In genomic region chr12:113197518-113198077, GRCh38 we compare ENCODE assay signal across 12 cellular contexts. TPM values are rescaled to one million over a fixed set of nuclear protein-coding genes. Genes with fewer than 3 reads are reported as not detected.
DNase-seq lines count a peak whose midpoint lies in the region; ATAC-seq, FAIRE-seq and TF ChIP-seq lines count a peak whose summit lies in the region.
"Had no signal": no experiment of that assay in that cellular context is flagged by ENCODE, and none has a peak within 500 bp of the region (broad histone marks: within the 10 kb centered on the region; RNA-seq: fewer than 3 reads in every experiment).

No MANE protein-coding gene starts in this region.

- H4K20me1 ChIP-seq in PC-3 (ENCODE audit: low read length) (no peaks in the 10 kb centered on the region), H1 (replicated peaks in 1 of 2; ENCODE audit: control insufficient read depth in 1 of 2, insufficient read depth in 2 of 2, low read length in 2 of 2) (no peaks in the 10 kb centered on the region)

- H3K4me3 ChIP-seq in HEK293 (ENCODE audit: low read depth, low read length): no peak overlapping the region
- no peak overlapping the region for H3K4me3 ChIP-seq in PC-3 (ENCODE audit: low read length)
- no peak overlapping the region for H3K4me3 ChIP-seq in H1 (ENCODE audit: extremely low read depth in 1 of 4, insufficient read depth in 2 of 4, low read depth in 3 of 4, low read length in 4 of 4)
- H3K4me3 ChIP-seq in aorta (ENCODE audit: low read length in 2 of 2): no peak overlapping the region
- H3K4me3 ChIP-seq: GM23248, MG63 had no signal

- TF ChIP-seq CTCF in HEK293 (tag by site-specific recombination; IDR thresholded peaks at IDR 0.05) (no peak), PC-3 (conservative IDR thresholded peaks at IDR 0.05; ENCODE audit: low read depth, low read length) (no peak), H1 (IDR thresholded peaks at IDR 0.05; ENCODE audit: control extremely low read depth in 1 of 3, insufficient read depth in 1 of 3, low read depth in 1 of 3, low read length in 3 of 3) (no peak)

- H3K27me3 ChIP-seq in PC-3 (ENCODE audit: low read length) (no peaks in the 10 kb centered on the region), H1 (replicated peaks in 1 of 4; ENCODE audit: control insufficient read depth in 3 of 4, extremely low read depth in 1 of 4, insufficient read depth in 3 of 4, low read length in 3 of 4) (no peaks in the 10 kb centered on the region), aorta (ENCODE audit: control insufficient read depth in 1 of 2, insufficient read depth in 2 of 2, low read length in 1 of 2) (no peaks in the 10 kb centered on the region)
- H3K27me3 ChIP-seq: MG63 had no signal

- no peak overlapping the region for H4K5ac ChIP-seq in H1 (ENCODE audit: insufficient read length, low read depth, low read length)

- ATAC-seq in PC-3: no peak
- no peak for ATAC-seq in aorta (ENCODE audit: low FRiP score)
- no peak for ATAC-seq in T-helper 17 cell

- H3K27ac Mint-ChIP-seq in T-helper 17 cell: no peak overlapping the region

- H2AFZ ChIP-seq in PC-3 (ENCODE audit: low read length) (no peak overlapping the region), H1 (ENCODE audit: low read length) (no peak overlapping the region)
- H2AFZ ChIP-seq: GM23248 had no signal

- FAIRE-seq in H1 (lab: Jason Lieb, UNC): no peak

- H3K23me2 ChIP-seq in H1 (ENCODE audit: low read depth, low read length): no peaks in the 10 kb centered on the region

- H3K36me3 ChIP-seq in HEK293 (ENCODE audit: control insufficient read depth in 2 of 2, insufficient read depth in 1 of 2, low read length in 2 of 2): peaks cover 0 to 3% of the 10 kb centered on the region in 2 experiments; a peak in 1 of 3 replicates
- peaks cover 4% of the 10 kb centered on the region for H3K36me3 ChIP-seq in PC-3 (ENCODE audit: low read depth, low read length)
- H3K36me3 ChIP-seq in H1 (ENCODE audit: control insufficient read depth in 2 of 4, insufficient read depth in 4 of 4, low read length in 3 of 4): no peaks in the 10 kb centered on the region
- no peaks in the 10 kb centered on the region for H3K36me3 ChIP-seq in aorta (ENCODE audit: control insufficient read depth in 1 of 2, insufficient read depth in 2 of 2, low read length in 1 of 2)

- H2BK20ac ChIP-seq in H1 (ENCODE audit: low read length): no peak overlapping the region

- intact Hi-C loops in PC-3 (cut with micrococcal nuclease): loop anchor here (1.0 to 5.0 kb wide), 6 partner anchors 18 to 160 kb away; partner anchors contain the start of gene PLBD2
- intact Hi-C loops in aorta (cut with DNase I): loop anchor here (5.0 kb wide), 3 partner anchors 75 to 225 kb away; partner anchors contain the start of genes PLBD2 (in 2 of the 2) and SDSL (in 1 of the 2)

- DNase-seq in PC-3: no peak
- no peak for DNase-seq in H1 (ENCODE audit: low read depth in 1 of 2, low spot score in 2 of 2)
- DNase-seq in aorta: peak; percentile 9 to 10
- no peak for DNase-seq in NCI-H187 (lab: John Stamatoyannopoulos, UW)
- DNase-seq in NCI-H226: no peak
- no peak for DNase-seq in T-helper 17 cell
- DNase-seq: NCI-H2081 treated with DMSO at 0.1 percent for 48 hours had no signal

- no peaks in the 10 kb centered on the region for H3K9me2 ChIP-seq in PC-3 (replicated peaks; ENCODE audit: low read length)

- H3K27ac ChIP-seq in HEK293 (ENCODE audit: extremely low read depth, low read depth, low read length) (no peak overlapping the region), PC-3 (ENCODE audit: low read length) (peak overlapping the region; percentile 25; the same call in 1 of the 2 replicates), H1 (ENCODE audit: low read depth, low read length) (no peak overlapping the region), aorta (ENCODE audit: low read depth in 1 of 2, low read length in 2 of 2) (no peak overlapping the region)
- H3K27ac ChIP-seq: GM23248 had no signal

- H3K18ac ChIP-seq in H1 (ENCODE audit: extremely low read depth, low read length): no peak overlapping the region

- H2BK15ac ChIP-seq in H1 (ENCODE audit: low read length): no peak overlapping the region

- no peak overlapping the region for H3K14ac ChIP-seq in H1 (ENCODE audit: insufficient read length)

- H4K8ac ChIP-seq in H1 (ENCODE audit: extremely low read depth, insufficient read depth, low read length): no peak overlapping the region

- no peak overlapping the region for H3K4me3 Mint-ChIP-seq in T-helper 17 cell
- H3K4me3 Mint-ChIP-seq: CD4-positive, CD25-positive, alpha-beta regulatory T cell had no signal

- H2BK120ac ChIP-seq in H1 (replicated peaks; ENCODE audit: low read depth, low read length): no peak overlapping the region

- no peak overlapping the region for H3K4ac ChIP-seq in H1 (replicated peaks; ENCODE audit: insufficient read length, low read depth, low read length)

- H3K4me1 ChIP-seq in HEK293 (ENCODE audit: control insufficient read depth, insufficient read depth, low read length) (no peaks in the 10 kb centered on the region), PC-3 (ENCODE audit: insufficient read depth, low read length) (peaks cover 14% of the 10 kb centered on the region), H1 (replicated peaks in 1 of 4; ENCODE audit: control insufficient read depth in 3 of 4, insufficient read depth in 4 of 4, low read length in 3 of 4) (peaks cover 0 to 5% (median 0%) of the 10 kb centered on the region in 4 experiments; a peak in 2 of 7 replicates), aorta (ENCODE audit: control insufficient read depth in 1 of 2, insufficient read depth in 2 of 2, low read length in 2 of 2) (no peaks in the 10 kb centered on the region)

- no TSS peak for BruUV-seq in PC-3 (replicated peaks; lab: Mats Ljungman, UMichigan)

- no peaks in the 10 kb centered on the region for H3K79me2 ChIP-seq in PC-3 (ENCODE audit: low read length)
- no peaks in the 10 kb centered on the region for H3K79me2 ChIP-seq in H1 (ENCODE audit: control insufficient read depth in 1 of 2, insufficient read depth in 2 of 2, low read length in 2 of 2)

- CTCF ChIA-PET in HEK293 (lab: Yijun Ruan, JAX) (interaction anchor here (0.6 to 2.3 kb wide), 9 partner anchors 11 to 211 kb away, joined by 3 to 8 read pairs (median 3); partner anchors contain the start of gene DDX54), PC-3 (lab: Charles Lee) (interaction anchor here (0.6 to 0.7 kb wide), 11 partner anchors 25 to 1465 kb away, joined by 3 to 17 read pairs (median 7); no protein-coding TSS in a partner anchor), H1 (lab: Charles Lee; ENCODE audit: partially characterized antibody) (interaction anchor here (0.6 to 1.9 kb wide), 7 partner anchors 10 to 228 kb away, joined by 3 to 10 read pairs (median 4); no protein-coding TSS in a partner anchor)

- H3K9ac ChIP-seq in PC-3 (ENCODE audit: low read length) (peak overlapping the region; percentile 22; the same call in 1 of the 2 replicates), H1 (replicated peaks in 1 of 4; ENCODE audit: extremely low read depth in 1 of 4, low read depth in 3 of 4, low read length in 3 of 4) (no peak overlapping the region)
- H3K9ac ChIP-seq: GM23248 had no signal

- no peaks in the 10 kb centered on the region for H3K9me3 ChIP-seq in HEK293 (ENCODE audit: control insufficient read depth, insufficient read depth, low read depth, low read length)
- H3K9me3 ChIP-seq in PC-3 (ENCODE audit: low read length): no peaks in the 10 kb centered on the region
- H3K9me3 ChIP-seq in H1 (ENCODE audit: insufficient read depth in 2 of 2, low read depth in 1 of 2, low read length in 1 of 2): no peaks in the 10 kb centered on the region
- H3K9me3 ChIP-seq in aorta (ENCODE audit: control insufficient read depth, low read length): no peaks in the 10 kb centered on the region
- no peaks in the 10 kb centered on the region for H3K9me3 ChIP-seq in T-helper 17 cell (ENCODE audit: control insufficient read depth, low read length, poor library complexity, severe bottlenecking)
- H3K9me3 ChIP-seq: Caco-2, MG63 had no signal

- 91% methylated on average over 8 of the region's 8 CpGs; no CpG with 5 or more reads in 1 of the 2 experiments for WGBS in H1 (ENCODE audit: extremely low coverage in 1 of 2, insufficient coverage in 1 of 2, insufficient read length in 1 of 2, insufficient replicate concordance in 2 of 2, low coverage in 1 of 2, low lambda C conversion rate in 2 of 2, missing lambda C conversion rate in 1 of 2), 2 experiments
- 93 to 94% methylated on average over 8 of the region's 8 CpGs for WGBS in aorta, 2 donors

- no peaks in the 10 kb centered on the region for H3K79me1 ChIP-seq in H1 (ENCODE audit: low read depth, low read length)

- peak overlapping the region; percentile 93; the same call in 1 of the 2 replicates for H2AK5ac ChIP-seq in H1 (ENCODE audit: low read depth, low read length)

- TF ChIP-seq EP300 in H1 (IDR thresholded peaks at IDR 0.05; ENCODE audit: borderline replicate concordance in 1 of 2, low read depth in 2 of 2, low read length in 2 of 2): no peak

- H3K4me1 Mint-ChIP-seq in T-helper 17 cell: peaks cover 10% of the 10 kb centered on the region

- TF ChIP-seq RAD21 in H1 (IDR thresholded peaks at IDR 0.05 in 1 of 2, conservative IDR thresholded peaks at IDR 0.05 in 1 of 2; ENCODE audit: low read depth in 2 of 2, low read length in 2 of 2): no peak

- H3K4me2 ChIP-seq in PC-3 (ENCODE audit: low read length) (no peak overlapping the region), H1 (ENCODE audit: insufficient read depth in 1 of 2, low read depth in 2 of 2, low read length in 2 of 2) (no peak overlapping the region)

- H3K27me3 Mint-ChIP-seq in T-helper 17 cell: no peaks in the 10 kb centered on the region

- no peak overlapping the region for H2BK5ac ChIP-seq in H1 (ENCODE audit: low read depth, low read length)

- H4K91ac ChIP-seq in H1 (replicated peaks; ENCODE audit: insufficient read length, low read length): no peak overlapping the region

- POLR2A ChIA-PET in HEK293 (lab: Yijun Ruan, JAX) (interaction anchor here (0.6 kb wide), 6 partner anchors 9 to 114 kb away, joined by 3 to 9 read pairs (median 6); no protein-coding TSS in a partner anchor), PC-3 (lab: Charles Lee; ENCODE audit: unreplicated experiment) (no interaction called here), H1 (lab: Charles Lee; ENCODE audit: partially characterized antibody) (interaction anchor here (0.6 to 3.5 kb wide), 5 partner anchors 12 to 97 kb away, joined by 3 to 30 read pairs (median 5); partner anchors contain the start of genes DDX54, RITA1 and TPCN1)

- H3K56ac ChIP-seq in H1 (replicated peaks; ENCODE audit: insufficient read length, low read depth, low read length): no peak overlapping the region

- H3K23ac ChIP-seq in H1 (ENCODE audit: insufficient read length): no peak overlapping the region

- H2BK12ac ChIP-seq in H1 (ENCODE audit: low read depth, low read length): peak overlapping the region; percentile 33; the same call in 1 of the 2 replicates

- no peaks in the 10 kb centered on the region for H3K36me3 Mint-ChIP-seq in T-helper 17 cell (ENCODE audit: low read depth)

- no peaks in the 10 kb centered on the region for H3F3A ChIP-seq in PC-3 (ENCODE audit: low read length, unreplicated experiment)

- no peak for TF ChIP-seq POLR2A in H1 (IDR thresholded peaks at IDR 0.05; ENCODE audit: control extremely low read depth in 1 of 2, low read depth in 2 of 2, low read length in 2 of 2)

RNA-seq across cellular contexts. Expression of gene RITA1, which starts 12.1 kb away (rescaled TPM):
- total RNA-seq in PC-3 (2014; rRNA removed) (66.8 and 71.6 TPM in 2 replicates), aorta (10 to 100 TPM in 1 of 2 donors, 1 to 10 TPM in 1; 6.1 to 10.0 TPM), T-helper 17 cell (1 to 10 TPM; 5.1 to 8.6 TPM)
- total RNA-seq in H1 (2021; fragmentation: NEBNext Ultra II Directional; extraction: Animal tissue kit (Norgen Biotek cat#: 25700)): 25.8 and 26.4 TPM in 2 replicates
- polyA plus RNA-seq in H1 (2011; rRNA removed) (24.1 and 31.0 TPM in 2 replicates), aorta (10 to 100 TPM; 10.8 to 11.5 TPM)
- polyA plus RNA-seq in H1 (2011; cell fraction: cytosol; rRNA removed): 25.4 TPM
- 19.1 TPM for polyA plus RNA-seq in H1 (2011; cell fraction: nucleus; rRNA removed)
- polyA plus RNA-seq in H1 (2012, experiment 1 of 2): 21.0 to 23.7 TPM (median 23.5 TPM) in 4 replicates
- polyA plus RNA-seq in H1 (2012, experiment 2 of 2): 32.3 TPM
- 16.0 TPM for polyA plus RNA-seq in H1 (2013, experiment 1 of 2)
- polyA plus RNA-seq in H1 (2013, experiment 2 of 2): 16.6 TPM
- 10.5 and 15.2 TPM in 2 replicates for polyA minus RNA-seq in H1 (2011; rRNA and poly(A)+ RNA removed)
- polyA minus RNA-seq in H1 (2011; cell fraction: cytosol; rRNA and poly(A)+ RNA removed): 12.2 TPM
- polyA minus RNA-seq in H1 (2011; cell fraction: nucleus; rRNA and poly(A)+ RNA removed): 19.0 TPM

RNA-seq across cellular contexts. Expression of gene DDX54, which starts 12.3 kb away (rescaled TPM):
- total RNA-seq in PC-3 (2014; rRNA removed) (158 and 309 TPM in 2 replicates), aorta (10 to 100 TPM; 47.2 to 48.6 TPM), T-helper 17 cell (10 to 100 TPM; 75.9 to 92.5 TPM)
- total RNA-seq in H1 (2021; fragmentation: NEBNext Ultra II Directional; extraction: Animal tissue kit (Norgen Biotek cat#: 25700)): 112 and 113 TPM in 2 replicates
- polyA plus RNA-seq in H1 (2011; rRNA removed) (64.9 and 98.5 TPM in 2 replicates), aorta (10 to 100 TPM; 12.6 to 70.8 TPM)
- 104 TPM for polyA plus RNA-seq in H1 (2011; cell fraction: cytosol; rRNA removed)
- 85.4 TPM for polyA plus RNA-seq in H1 (2011; cell fraction: nucleus; rRNA removed)
- polyA plus RNA-seq in H1 (2012, experiment 1 of 2): 58.9 to 84.2 TPM (median 67.7 TPM) in 4 replicates
- polyA plus RNA-seq in H1 (2012, experiment 2 of 2): 47.5 TPM
- polyA plus RNA-seq in H1 (2013, experiment 1 of 2): 60.7 TPM
- polyA plus RNA-seq in H1 (2013, experiment 2 of 2): 54.4 TPM
- 47.0 and 60.0 TPM in 2 replicates for polyA minus RNA-seq in H1 (2011; rRNA and poly(A)+ RNA removed)
- 44.5 TPM for polyA minus RNA-seq in H1 (2011; cell fraction: cytosol; rRNA and poly(A)+ RNA removed)
- 37.9 TPM for polyA minus RNA-seq in H1 (2011; cell fraction: nucleus; rRNA and poly(A)+ RNA removed)

RNA-seq across cellular contexts. Expression of gene TPCN1, which starts 23.7 kb away (rescaled TPM):
- total RNA-seq in PC-3 (2014; rRNA removed): 19.0 and 29.3 TPM in 2 replicates
- total RNA-seq in H1 (2021; fragmentation: NEBNext Ultra II Directional; extraction: Animal tissue kit (Norgen Biotek cat#: 25700)): 18.1 and 21.4 TPM in 2 replicates
- polyA plus RNA-seq in H1 (2011; rRNA removed): 14.9 and 22.7 TPM in 2 replicates
- polyA plus RNA-seq in H1 (2011; cell fraction: cytosol; rRNA removed): 13.7 TPM
- polyA plus RNA-seq in H1 (2011; cell fraction: nucleus; rRNA removed): 83.7 TPM
- 13.6 to 25.4 TPM (median 22.3 TPM) in 4 replicates for polyA plus RNA-seq in H1 (2012, experiment 1 of 2)
- polyA plus RNA-seq in H1 (2012, experiment 2 of 2): 9.8 TPM
- polyA plus RNA-seq in H1 (2013, experiment 1 of 2): 16.1 TPM
- 15.3 TPM for polyA plus RNA-seq in H1 (2013, experiment 2 of 2)
- 18.5 and 20.8 TPM in 2 replicates for polyA minus RNA-seq in H1 (2011; rRNA and poly(A)+ RNA removed)
- 15.6 TPM for polyA minus RNA-seq in H1 (2011; cell fraction: cytosol; rRNA and poly(A)+ RNA removed)
- 40.6 TPM for polyA minus RNA-seq in H1 (2011; cell fraction: nucleus; rRNA and poly(A)+ RNA removed)
- 100 to 1,000 TPM in 1 of 2 donors, 10 to 100 TPM in 1; 65.9 to 128 TPM for total RNA-seq in aorta
- polyA plus RNA-seq in aorta: 100 to 1,000 TPM in 1 of 2 donors, 10 to 100 TPM in 1; 21.4 to 108 TPM
- 10 to 100 TPM; 39.9 to 59.0 TPM for total RNA-seq in T-helper 17 cell

RNA-seq across cellular contexts. Expression of gene CFAP73, which starts 48.1 kb away (rescaled TPM):
- total RNA-seq in PC-3 (2014; rRNA removed): not detected in 2 replicates
- 0.56 TPM in 1 of 2 replicates, not detected in the other for total RNA-seq in H1 (2021; fragmentation: NEBNext Ultra II Directional; extraction: Animal tissue kit (Norgen Biotek cat#: 25700))
- 0.45 and 0.80 TPM in 2 replicates for polyA plus RNA-seq in H1 (2011; rRNA removed)
- polyA plus RNA-seq in H1 (2011; cell fraction: cytosol; rRNA removed): 0.92 TPM
- polyA plus RNA-seq in H1 (2011; cell fraction: nucleus; rRNA removed): 1.3 TPM
- polyA plus RNA-seq in H1 (2012, experiment 1 of 2): 0.27 to 0.42 TPM (median 0.36 TPM) in 4 replicates
- 0.22 TPM for polyA plus RNA-seq in H1 (2012, experiment 2 of 2)
- 0.14 TPM for polyA plus RNA-seq in H1 (2013, experiment 1 of 2)
- polyA plus RNA-seq in H1 (2013, experiment 2 of 2): 0.26 TPM
- not detected in 2 replicates for polyA minus RNA-seq in H1 (2011; rRNA and poly(A)+ RNA removed)
- polyA minus RNA-seq in H1 (2011; cell fraction: cytosol; rRNA and poly(A)+ RNA removed): not detected
- polyA minus RNA-seq in H1 (2011; cell fraction: nucleus; rRNA and poly(A)+ RNA removed): 0.90 TPM
- total RNA-seq in aorta: not detected
- under 1 TPM in 1 of 2 donors, not detected in 1; 0.10 TPM for polyA plus RNA-seq in aorta
- total RNA-seq in T-helper 17 cell: not detected
- total RNA-seq: GM23248 had no signal
- polyA plus RNA-seq: CD4-positive, CD25-positive, alpha-beta regulatory T cell; GM23248 had no signal

Comparison
In these comparisons a context has a peak if more than half of its experiments do, and no peak if none do; other contexts are left out.
1. DNase-seq: peak in aorta (2 of 2); none in PC-3 (single experiment), H1 (0 of 2), NCI-H187 (0 of 2), NCI-H226 (single experiment) and T-helper 17 cell (0 of 3).